ENCODE assay signal across 8 cellular contexts in genomic region chr7:151060416-151061234, GRCh38. TPM values are rescaled to one million over a fixed set of nuclear protein-coding genes. Genes with fewer than 3 reads are reported as not detected.
A peak's percentile ranks its signal among the peaks of the same experiment; 100 is the strongest.
DNase-seq lines count a peak whose midpoint lies in the region; ATAC-seq, FAIRE-seq and TF ChIP-seq lines count a peak whose summit lies in the region.

No MANE protein-coding gene starts in this region.

- peak overlapping the region; percentile 4 for H2AK5ac ChIP-seq in neuronal stem cell (ENCODE audit: low read depth, low read length)

- peaks cover 13% of the 10 kb centered on the region for H3K36me3 ChIP-seq in BJ (ENCODE audit: control insufficient read depth, insufficient read depth, low read length)
- peaks cover 13 to 31% of the 10 kb centered on the region in 2 donors for H3K36me3 ChIP-seq in neuronal stem cell (replicated peaks in 1 of 2; ENCODE audit: control insufficient read depth in 2 of 2, insufficient read depth in 2 of 2, low read length in 2 of 2)

- peak; percentile 54 for TF ChIP-seq POLR2A in H54 (IDR thresholded peaks at IDR 0.05; ENCODE audit: low read depth, low read length)

- peak overlapping the region; percentile 4 for H3K14ac ChIP-seq in neuronal stem cell (ENCODE audit: low read length)

- H3K27ac ChIP-seq in neuronal stem cell (replicated peaks; ENCODE audit: low read length), result no peak overlapping the region

- H3K27me3 ChIP-seq in BJ (ENCODE audit: control insufficient read depth, insufficient read depth, low read length) (no peaks in the 10 kb centered on the region), neuronal stem cell (ENCODE audit: control insufficient read depth in 3 of 3, insufficient read depth in 3 of 3, low read depth in 1 of 3, low read length in 3 of 3) (peaks cover 0 to 33% (median 0%) of the 10 kb centered on the region in 3 experiments)

- no peak for DNase-seq in BJ (ENCODE audit: low read depth)
- peak; percentile 73 for DNase-seq in H54 (ENCODE audit: insufficient read length, low spot score)
- DNase-seq in UCSD-AML1 (lab: John Stamatoyannopoulos, UW; ENCODE audit: unreplicated experiment), result peak; percentile 16
- DNase-seq in fibroblast of gingiva (ENCODE audit: low read depth), result peak; percentile 51
- peak; percentile 63 for DNase-seq in neuronal stem cell (ENCODE audit: low spot score)
- DNase-seq in inferior parietal cortex (ENCODE audit: extremely low spot score), result no peak
- DNase-seq in G401 (ENCODE audit: low spot score), result no peak

- H2BK15ac ChIP-seq in neuronal stem cell (ENCODE audit: low read length), result peak overlapping the region; percentile 94

- POLR2A ChIA-PET in BJ (lab: Charles Lee), result no interaction called here

- TF ChIP-seq CTCF in BJ (IDR thresholded peaks at IDR 0.05; ENCODE audit: insufficient read depth, low read depth, low read length), result no peak

- peak overlapping the region; percentile 76 for H3K4me3 ChIP-seq in BJ (ENCODE audit: low read depth, low read length)
- peak overlapping the region; percentile 61 to 88 for H3K4me3 ChIP-seq in neuronal stem cell (ENCODE audit: low read length in 2 of 2)

- H2AFZ ChIP-seq in neuronal stem cell (ENCODE audit: low read length), result peak overlapping the region; percentile 82

- H2BK120ac ChIP-seq in neuronal stem cell (ENCODE audit: low read depth, low read length), result peak overlapping the region; percentile 58

- CTCF ChIA-PET in BJ (lab: Yijun Ruan, JAX), result interaction anchor here (0.6 to 2.5 kb wide), 14 partner anchors 11 to 79 kb away, joined by 3 to 6 read pairs (median 3); partner anchors contain the start of gene FASTK

- H2BK12ac ChIP-seq in neuronal stem cell (ENCODE audit: low read length), result peak overlapping the region; percentile 79

- H4K91ac ChIP-seq in neuronal stem cell (ENCODE audit: low read depth, low read length, poor library complexity), result no peak overlapping the region

- peak overlapping the region; percentile 76 for H3K4me2 ChIP-seq in neuronal stem cell (ENCODE audit: insufficient read depth, low read length, poor library complexity, severe bottlenecking)

- H3K18ac ChIP-seq in neuronal stem cell (ENCODE audit: low read length), result peak overlapping the region; percentile 94

- H3K79me1 ChIP-seq in neuronal stem cell (ENCODE audit: low read depth, low read length), result peaks cover 4% of the 10 kb centered on the region

- FAIRE-seq in H54 (lab: Jason Lieb, UNC), result no peak

- no peaks in the 10 kb centered on the region for H3K9me3 ChIP-seq in neuronal stem cell (replicated peaks in 1 of 2; ENCODE audit: control insufficient read depth in 2 of 2, insufficient read depth in 1 of 2, low read depth in 1 of 2, low read length in 2 of 2)

- no peak overlapping the region for H4K8ac ChIP-seq in neuronal stem cell (ENCODE audit: low read depth, low read length)

- no peak overlapping the region for H3K4ac ChIP-seq in neuronal stem cell (ENCODE audit: low read length)

- H3K9ac ChIP-seq in neuronal stem cell (ENCODE audit: low read depth, low read length, poor library complexity), result peak overlapping the region; percentile 87

- H3K4me1 ChIP-seq in neuronal stem cell (ENCODE audit: control insufficient read depth in 2 of 2, insufficient read depth in 1 of 2, low read depth in 1 of 2, low read length in 2 of 2), result peaks cover 25 to 38% of the 10 kb centered on the region in 2 donors

- no peak overlapping the region for H2BK5ac ChIP-seq in neuronal stem cell (ENCODE audit: low read length)

- no CpG with 5 or more reads among the region's 21 CpGs for WGBS in neuronal stem cell (ENCODE audit: extremely low coverage in 2 of 2, insufficient read length in 2 of 2, insufficient replicate concordance in 1 of 2), 2 donors

- in situ Hi-C loops in G401 (cut with HindIII; ENCODE audit: low sequenced_read_pairs), result no loop called here

- peak overlapping the region; percentile 17 for H3K23ac ChIP-seq in neuronal stem cell (ENCODE audit: low read depth, low read length, poor library complexity)

- ATAC-seq in GM21423 (IDR thresholded peaks at IDR 0.05; ENCODE audit: unreplicated experiment), result no peak

RNA-seq across cellular contexts. Expression of gene SLC4A2, which starts 1.2 kb away (rescaled TPM):
- polyA plus RNA-seq in BJ (2011; rRNA removed), result 59.0 and 86.1 TPM in 2 replicates
- polyA minus RNA-seq in BJ (2011; rRNA and poly(A)+ RNA removed), result 74.3 and 109 TPM in 2 replicates
- polyA plus RNA-seq in neuronal stem cell (2013, experiment 1 of 2), result 47.2 TPM
- 44.5 TPM for polyA plus RNA-seq in neuronal stem cell (2013, experiment 2 of 2)
- total RNA-seq in G401 (2014; rRNA removed; shearing (Covaris generic)), result 363 and 382 TPM in 2 replicates

RNA-seq across cellular contexts. Expression of gene CDK5, which starts 2.9 kb away (rescaled TPM):
- 30.0 and 33.2 TPM in 2 replicates for polyA plus RNA-seq in BJ (2011; rRNA removed)
- 15.3 and 33.8 TPM in 2 replicates for polyA minus RNA-seq in BJ (2011; rRNA and poly(A)+ RNA removed)
- polyA plus RNA-seq in neuronal stem cell (2013, experiment 1 of 2), result 14.1 TPM
- polyA plus RNA-seq in neuronal stem cell (2013, experiment 2 of 2), result 13.9 TPM
- total RNA-seq in G401 (2014; rRNA removed; shearing (Covaris generic)), result 18.5 and 25.3 TPM in 2 replicates

RNA-seq across cellular contexts. Expression of gene ASIC3, which starts 12.3 kb away (rescaled TPM):
- polyA plus RNA-seq in BJ (2011; rRNA removed), result 0.26 and 0.45 TPM in 2 replicates
- polyA minus RNA-seq in BJ (2011; rRNA and poly(A)+ RNA removed), result 0.24 TPM in 1 of 2 replicates, not detected in the other
- polyA plus RNA-seq in neuronal stem cell (2013, experiment 1 of 2), result 5.1 TPM
- polyA plus RNA-seq in neuronal stem cell (2013, experiment 2 of 2), result 4.6 TPM
- total RNA-seq in G401 (2014; rRNA removed; shearing (Covaris generic)), result not detected in 2 replicates

RNA-seq across cellular contexts. Expression of gene FASTK, which starts 20.0 kb away (rescaled TPM):
- 49.3 and 89.9 TPM in 2 replicates for polyA plus RNA-seq in BJ (2011; rRNA removed)
- 53.0 and 72.2 TPM in 2 replicates for polyA minus RNA-seq in BJ (2011; rRNA and poly(A)+ RNA removed)
- 40.4 TPM for polyA plus RNA-seq in neuronal stem cell (2013, experiment 1 of 2)
- polyA plus RNA-seq in neuronal stem cell (2013, experiment 2 of 2), result 40.8 TPM
- total RNA-seq in G401 (2014; rRNA removed; shearing (Covaris generic)), result 57.2 and 62.9 TPM in 2 replicates

RNA-seq across cellular contexts. Expression of gene TMUB1, which starts 22.7 kb away (rescaled TPM):
- 13.6 and 27.8 TPM in 2 replicates for polyA plus RNA-seq in BJ (2011; rRNA removed)
- 4.6 and 5.9 TPM in 2 replicates for polyA minus RNA-seq in BJ (2011; rRNA and poly(A)+ RNA removed)
- 45.7 TPM for polyA plus RNA-seq in neuronal stem cell (2013, experiment 1 of 2)
- 44.8 TPM for polyA plus RNA-seq in neuronal stem cell (2013, experiment 2 of 2)
- total RNA-seq in G401 (2014; rRNA removed; shearing (Covaris generic)), result 94.3 and 112 TPM in 2 replicates

Comparison
In these comparisons a context has a peak if more than half of its experiments do, and no peak if none do; other contexts are left out.
1. DNase-seq: peak in H54 (single experiment), UCSD-AML1 (single experiment), fibroblast of gingiva (single experiment) and neuronal stem cell (single experiment); none in BJ (single experiment), inferior parietal cortex (single experiment) and G401 (single experiment).